In the genomic region with DNA sequence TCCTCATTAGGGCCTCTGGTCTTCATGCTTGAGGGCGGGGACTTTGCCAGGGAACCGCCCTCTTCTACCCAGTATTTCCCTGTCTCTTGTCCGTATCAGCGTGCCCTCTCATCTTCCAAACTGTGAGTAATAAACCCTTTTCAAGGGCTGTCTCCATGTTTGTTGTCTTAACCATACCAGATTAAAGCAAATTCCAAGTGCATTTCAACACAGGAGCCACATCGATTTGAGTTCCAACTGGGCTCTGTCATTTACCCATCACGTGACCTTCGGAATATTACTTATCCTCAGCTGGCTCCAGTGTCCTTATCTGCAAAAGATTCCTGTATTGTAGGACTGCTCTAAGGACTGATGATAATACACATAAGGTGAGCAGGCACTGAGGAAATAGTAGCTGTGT, we compare ENCODE assay signal across 3 cellular contexts.
A peak's percentile ranks its signal among the peaks of the same experiment; 100 is the strongest.
TF ChIP-seq lines count a peak whose summit lies in the region.

No MANE protein-coding gene starts in this region.

TF ChIP-seq in SK-N-SH, 30 proteins besides CTCF, POLR2A, EP300 and RAD21:
- no peak for TF ChIP-seq CHD2 (IDR thresholded peaks at IDR 0.05; ENCODE audit: low read length, partially characterized antibody)
- TF ChIP-seq, protein P1, sequence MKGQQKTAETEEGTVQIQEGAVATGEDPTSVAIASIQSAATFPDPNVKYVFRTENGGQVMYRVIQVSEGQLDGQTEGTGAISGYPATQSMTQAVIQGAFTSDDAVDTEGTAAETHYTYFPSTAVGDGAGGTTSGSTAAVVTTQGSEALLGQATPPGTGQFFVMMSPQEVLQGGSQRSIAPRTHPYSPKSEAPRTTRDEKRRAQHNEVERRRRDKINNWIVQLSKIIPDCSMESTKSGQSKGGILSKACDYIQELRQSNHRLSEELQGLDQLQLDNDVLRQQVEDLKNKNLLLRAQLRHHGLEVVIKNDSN (IDR thresholded peaks at IDR 0.05; ENCODE audit: borderline replicate concordance, low read depth), result peak; percentile 38; the same call in 1 of the 2 replicates

TF ChIP-seq in SK-N-SH treated with all-trans-retinoic acid at 6 μM for 48 hours, 23 proteins besides CTCF, POLR2A, EP300 and RAD21:
- TF ChIP-seq, protein P2, sequence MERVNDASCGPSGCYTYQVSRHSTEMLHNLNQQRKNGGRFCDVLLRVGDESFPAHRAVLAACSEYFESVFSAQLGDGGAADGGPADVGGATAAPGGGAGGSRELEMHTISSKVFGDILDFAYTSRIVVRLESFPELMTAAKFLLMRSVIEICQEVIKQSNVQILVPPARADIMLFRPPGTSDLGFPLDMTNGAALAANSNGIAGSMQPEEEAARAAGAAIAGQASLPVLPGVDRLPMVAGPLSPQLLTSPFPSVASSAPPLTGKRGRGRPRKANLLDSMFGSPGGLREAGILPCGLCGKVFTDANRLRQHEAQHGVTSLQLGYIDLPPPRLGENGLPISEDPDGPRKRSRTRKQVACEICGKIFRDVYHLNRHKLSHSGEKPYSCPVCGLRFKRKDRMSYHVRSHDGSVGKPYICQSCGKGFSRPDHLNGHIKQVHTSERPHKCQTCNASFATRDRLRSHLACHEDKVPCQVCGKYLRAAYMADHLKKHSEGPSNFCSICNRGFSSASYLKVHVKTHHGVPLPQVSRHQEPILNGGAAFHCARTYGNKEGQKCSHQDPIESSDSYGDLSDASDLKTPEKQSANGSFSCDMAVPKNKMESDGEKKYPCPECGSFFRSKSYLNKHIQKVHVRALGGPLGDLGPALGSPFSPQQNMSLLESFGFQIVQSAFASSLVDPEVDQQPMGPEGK (CRISPR knock-in tag; IDR thresholded peaks at IDR 0.05; ENCODE audit: borderline replicate concordance), result no peak
- TF ChIP-seq BACH2 (CRISPR knock-in tag; IDR thresholded peaks at IDR 0.05; ENCODE audit: borderline replicate concordance) (no peak), SNAI2 (CRISPR knock-in tag; IDR thresholded peaks at IDR 0.05) (no peak), TOX (CRISPR knock-in tag; IDR thresholded peaks at IDR 0.05; ENCODE audit: borderline replicate concordance) (no peak), ZC3H10 (CRISPR knock-in tag; IDR thresholded peaks at IDR 0.05) (no peak), OSR1 (CRISPR knock-in tag; IDR thresholded peaks at IDR 0.05) (no peak), GLIS3 (CRISPR knock-in tag; IDR thresholded peaks at IDR 0.05) (no peak), RARB (CRISPR knock-in tag; IDR thresholded peaks at IDR 0.05) (no peak), ZFP30 (CRISPR knock-in tag; IDR thresholded peaks at IDR 0.05) (no peak), ZFP3 (CRISPR knock-in tag; IDR thresholded peaks at IDR 0.05) (no peak)
- TF ChIP-seq, protein P3, sequence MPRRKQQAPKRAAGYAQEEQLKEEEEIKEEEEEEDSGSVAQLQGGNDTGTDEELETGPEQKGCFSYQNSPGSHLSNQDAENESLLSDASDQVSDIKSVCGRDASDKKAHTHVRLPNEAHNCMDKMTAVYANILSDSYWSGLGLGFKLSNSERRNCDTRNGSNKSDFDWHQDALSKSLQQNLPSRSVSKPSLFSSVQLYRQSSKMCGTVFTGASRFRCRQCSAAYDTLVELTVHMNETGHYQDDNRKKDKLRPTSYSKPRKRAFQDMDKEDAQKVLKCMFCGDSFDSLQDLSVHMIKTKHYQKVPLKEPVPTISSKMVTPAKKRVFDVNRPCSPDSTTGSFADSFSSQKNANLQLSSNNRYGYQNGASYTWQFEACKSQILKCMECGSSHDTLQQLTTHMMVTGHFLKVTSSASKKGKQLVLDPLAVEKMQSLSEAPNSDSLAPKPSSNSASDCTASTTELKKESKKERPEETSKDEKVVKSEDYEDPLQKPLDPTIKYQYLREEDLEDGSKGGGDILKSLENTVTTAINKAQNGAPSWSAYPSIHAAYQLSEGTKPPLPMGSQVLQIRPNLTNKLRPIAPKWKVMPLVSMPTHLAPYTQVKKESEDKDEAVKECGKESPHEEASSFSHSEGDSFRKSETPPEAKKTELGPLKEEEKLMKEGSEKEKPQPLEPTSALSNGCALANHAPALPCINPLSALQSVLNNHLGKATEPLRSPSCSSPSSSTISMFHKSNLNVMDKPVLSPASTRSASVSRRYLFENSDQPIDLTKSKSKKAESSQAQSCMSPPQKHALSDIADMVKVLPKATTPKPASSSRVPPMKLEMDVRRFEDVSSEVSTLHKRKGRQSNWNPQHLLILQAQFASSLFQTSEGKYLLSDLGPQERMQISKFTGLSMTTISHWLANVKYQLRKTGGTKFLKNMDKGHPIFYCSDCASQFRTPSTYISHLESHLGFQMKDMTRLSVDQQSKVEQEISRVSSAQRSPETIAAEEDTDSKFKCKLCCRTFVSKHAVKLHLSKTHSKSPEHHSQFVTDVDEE (CRISPR knock-in tag; IDR thresholded peaks at IDR 0.05), result no peak
- TF ChIP-seq, protein P4, sequence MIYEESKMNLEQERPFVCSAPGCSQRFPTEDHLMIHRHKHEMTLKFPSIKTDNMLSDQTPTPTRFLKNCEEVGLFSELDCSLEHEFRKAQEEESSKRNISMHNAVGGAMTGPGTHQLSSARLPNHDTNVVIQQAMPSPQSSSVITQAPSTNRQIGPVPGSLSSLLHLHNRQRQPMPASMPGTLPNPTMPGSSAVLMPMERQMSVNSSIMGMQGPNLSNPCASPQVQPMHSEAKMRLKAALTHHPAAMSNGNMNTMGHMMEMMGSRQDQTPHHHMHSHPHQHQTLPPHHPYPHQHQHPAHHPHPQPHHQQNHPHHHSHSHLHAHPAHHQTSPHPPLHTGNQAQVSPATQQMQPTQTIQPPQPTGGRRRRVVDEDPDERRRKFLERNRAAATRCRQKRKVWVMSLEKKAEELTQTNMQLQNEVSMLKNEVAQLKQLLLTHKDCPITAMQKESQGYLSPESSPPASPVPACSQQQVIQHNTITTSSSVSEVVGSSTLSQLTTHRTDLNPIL (CRISPR knock-in tag; IDR thresholded peaks at IDR 0.05; ENCODE audit: low read depth), result no peak
TF ChIP-seq in SK-N-SH treated with all-trans-retinoic acid at 6 μM for 48 hours: peak in this region for 0.

TF ChIP-seq in K562, 482 proteins besides CTCF, POLR2A, EP300 and RAD21:
- TF ChIP-seq RAD51 (IDR thresholded peaks at IDR 0.05; ENCODE audit: borderline replicate concordance, low read depth) (0 out of 2 replicates have a peak, but pooled peaks have one; percentile 43), MCM5 (IDR thresholded peaks at IDR 0.05; ENCODE audit: low read depth) (no peak)
- TF ChIP-seq, protein P5, sequence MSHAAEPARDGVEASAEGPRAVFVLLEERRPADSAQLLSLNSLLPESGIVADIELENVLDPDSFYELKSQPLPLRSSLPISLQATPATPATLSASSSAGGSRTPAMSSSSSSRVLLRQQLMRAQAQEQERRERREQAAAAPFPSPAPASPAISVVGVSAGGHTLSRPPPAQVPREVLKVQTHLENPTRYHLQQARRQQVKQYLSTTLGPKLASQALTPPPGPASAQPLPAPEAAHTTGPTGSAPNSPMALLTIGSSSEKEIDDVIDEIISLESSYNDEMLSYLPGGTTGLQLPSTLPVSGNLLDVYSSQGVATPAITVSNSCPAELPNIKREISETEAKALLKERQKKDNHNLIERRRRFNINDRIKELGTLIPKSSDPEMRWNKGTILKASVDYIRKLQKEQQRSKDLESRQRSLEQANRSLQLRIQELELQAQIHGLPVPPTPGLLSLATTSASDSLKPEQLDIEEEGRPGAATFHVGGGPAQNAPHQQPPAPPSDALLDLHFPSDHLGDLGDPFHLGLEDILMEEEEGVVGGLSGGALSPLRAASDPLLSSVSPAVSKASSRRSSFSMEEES (CRISPR knock-in tag; IDR thresholded peaks at IDR 0.05), result peak; percentile 79
- TF ChIP-seq, protein P6, sequence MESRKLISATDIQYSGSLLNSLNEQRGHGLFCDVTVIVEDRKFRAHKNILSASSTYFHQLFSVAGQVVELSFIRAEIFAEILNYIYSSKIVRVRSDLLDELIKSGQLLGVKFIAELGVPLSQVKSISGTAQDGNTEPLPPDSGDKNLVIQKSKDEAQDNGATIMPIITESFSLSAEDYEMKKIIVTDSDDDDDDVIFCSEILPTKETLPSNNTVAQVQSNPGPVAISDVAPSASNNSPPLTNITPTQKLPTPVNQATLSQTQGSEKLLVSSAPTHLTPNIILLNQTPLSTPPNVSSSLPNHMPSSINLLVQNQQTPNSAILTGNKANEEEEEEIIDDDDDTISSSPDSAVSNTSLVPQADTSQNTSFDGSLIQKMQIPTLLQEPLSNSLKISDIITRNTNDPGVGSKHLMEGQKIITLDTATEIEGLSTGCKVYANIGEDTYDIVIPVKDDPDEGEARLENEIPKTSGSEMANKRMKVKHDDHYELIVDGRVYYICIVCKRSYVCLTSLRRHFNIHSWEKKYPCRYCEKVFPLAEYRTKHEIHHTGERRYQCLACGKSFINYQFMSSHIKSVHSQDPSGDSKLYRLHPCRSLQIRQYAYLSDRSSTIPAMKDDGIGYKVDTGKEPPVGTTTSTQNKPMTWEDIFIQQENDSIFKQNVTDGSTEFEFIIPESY (CRISPR knock-in tag; IDR thresholded peaks at IDR 0.05), result no peak
TF ChIP-seq in K562: peak in this region for 2.
